In genomic region chr9:30348904-30349303, GRCh38 we compare ENCODE assay signal across 14 cellular contexts.
DNase-seq lines count a peak whose midpoint lies in the region; ATAC-seq and TF ChIP-seq lines count a peak whose summit lies in the region.
"Had no signal": no experiment of that assay in that cellular context is flagged by ENCODE, and none has a peak within 500 bp of the region (broad histone marks: within the 10 kb centered on the region; RNA-seq: fewer than 3 reads in every experiment).

No MANE protein-coding gene starts in this region.

- TF ChIP-seq POLR2A in ovary (IDR thresholded peaks at IDR 0.05), result no peak

- H3T11ph ChIP-seq in H9 (ENCODE audit: low read length), result no peak overlapping the region

- H3K4ac ChIP-seq in H9 (ENCODE audit: low read depth, low read length), result no peak overlapping the region

- H3K27me3 Mint-ChIP-seq in H9 (ENCODE audit: low read depth) (no peaks in the 10 kb centered on the region), chondrocyte (ENCODE audit: low read depth) (no peaks in the 10 kb centered on the region)
- H3K27me3 Mint-ChIP-seq: CD4-positive, alpha-beta memory T cell; IgD-negative memory B cell had no signal

- no peak overlapping the region for H2AFZ ChIP-seq in H9 (ENCODE audit: low read length)

- no peaks in the 10 kb centered on the region for H3K79me1 ChIP-seq in H9 (ENCODE audit: insufficient read depth, low read depth, low read length, poor library complexity, severe bottlenecking)

- intact Hi-C loops in posterior vena cava (cut with DNase I) (no loop called here), ovary (cut with DNase I) (no loop called here)

- WGBS in H9 (ENCODE audit: extremely low coverage, insufficient read length, low lambda C conversion rate), result no CpG with 5 or more reads among the region's 15 CpGs
- WGBS in ovary, 3 donors, result 92 to 93% (median 92%) methylated on average over 15 of the region's 15 CpGs

- H4K91ac ChIP-seq in H9 (ENCODE audit: insufficient read length, low read depth, low read length), result no peak overlapping the region

- no peak for ATAC-seq in GM21723 (IDR thresholded peaks at IDR 0.05; ENCODE audit: unreplicated experiment)
- ATAC-seq: A549, GM12878 had no signal

- H3K79me2 ChIP-seq in H9 (ENCODE audit: insufficient read depth, low read length), result no peaks in the 10 kb centered on the region

- H4K20me1 ChIP-seq in H9 (ENCODE audit: control insufficient read depth, insufficient read depth, insufficient read length), result no peaks in the 10 kb centered on the region

- no peaks in the 10 kb centered on the region; a peak in 2 of 7 replicates for H3K36me3 Mint-ChIP-seq in H9 (ENCODE audit: insufficient read depth in 1 of 3, low read depth in 3 of 3)
- H3K36me3 Mint-ChIP-seq in chondrocyte (ENCODE audit: low read depth), result no peaks in the 10 kb centered on the region
- H3K36me3 Mint-ChIP-seq: CD4-positive, alpha-beta memory T cell; IgD-negative memory B cell had no signal

- no peaks in the 10 kb centered on the region for H3K23me2 ChIP-seq in H9 (ENCODE audit: insufficient read length, low read depth, low read length, poor library complexity, severe bottlenecking)

- H2BK20ac ChIP-seq in H9 (ENCODE audit: low read depth, low read length, poor library complexity, severe bottlenecking), result no peak overlapping the region

- no peak overlapping the region for H4K8ac ChIP-seq in H9 (replicated peaks; ENCODE audit: insufficient read length, low read depth, low read length)

- H3K27me3 ChIP-seq in H9 (ENCODE audit: insufficient read depth, low read length) (no peaks in the 10 kb centered on the region), ovary (no peaks in the 10 kb centered on the region)
- H3K27me3 ChIP-seq: BE2C had no signal

- H3K27ac Mint-ChIP-seq in H9 (no peak overlapping the region), chondrocyte (ENCODE audit: unreplicated experiment) (no peak overlapping the region)
- H3K27ac Mint-ChIP-seq: CD4-positive, alpha-beta memory T cell had no signal

- H3K9me3 ChIP-seq in H9 (ENCODE audit: control insufficient read depth, low read depth, low read length) (no peaks in the 10 kb centered on the region), ovary (no peaks in the 10 kb centered on the region)
- H3K9me3 ChIP-seq: BE2C had no signal

- H2AK5ac ChIP-seq in H9 (ENCODE audit: insufficient read length, low read length), result no peak overlapping the region

- H3K27ac ChIP-seq in H9 (ENCODE audit: insufficient read length, low read depth, low read length) (no peak overlapping the region), ovary (no peak overlapping the region)
- H3K27ac ChIP-seq: A549, C4-2B had no signal

- DNase-seq in H9, result peak; percentile 23
- peak; percentile 52 for DNase-seq in chondrocyte (ENCODE audit: low spot score)
- peak; percentile 62 for DNase-seq in posterior vena cava (ENCODE audit: low spot score)
- no peak for DNase-seq in NCI-H1694 treated with DMSO at 0.1 percent for 48 hours (lab: John Stamatoyannopoulos, UW)
- DNase-seq in ovary, result no peak
- DNase-seq: BE2C; CD4-positive, alpha-beta memory T cell; DMS79; H7 had no signal

- H3K4me3 Mint-ChIP-seq in H9, result no peak overlapping the region
- no peak overlapping the region for H3K4me3 Mint-ChIP-seq in chondrocyte (ENCODE audit: unreplicated experiment)
- H3K4me3 Mint-ChIP-seq: CD4-positive, alpha-beta memory T cell; IgD-negative memory B cell had no signal

- H3K4me2 ChIP-seq in H9 (ENCODE audit: insufficient read depth, insufficient read length, low read length), result no peak overlapping the region
- H3K4me2 ChIP-seq: A549 had no signal

- H3K4me3 ChIP-seq in ovary, result no peak overlapping the region
- H3K4me3 ChIP-seq: A549, GM12878 had no signal

- H3K4me1 ChIP-seq in H9 (ENCODE audit: insufficient read depth, low read length) (no peaks in the 10 kb centered on the region), ovary (ENCODE audit: insufficient read depth) (no peaks in the 10 kb centered on the region)
- H3K4me1 ChIP-seq: A549, BE2C had no signal

- no peak overlapping the region for H2BK120ac ChIP-seq in H9 (ENCODE audit: low read depth, low read length, poor library complexity, severe bottlenecking)

- H3K4me1 Mint-ChIP-seq in H9 (no peaks in the 10 kb centered on the region), chondrocyte (ENCODE audit: low read depth) (no peaks in the 10 kb centered on the region)
- H3K4me1 Mint-ChIP-seq: CD4-positive, alpha-beta memory T cell; IgD-negative memory B cell had no signal

- no peak overlapping the region for H2BK12ac ChIP-seq in H9 (ENCODE audit: insufficient read length, low read depth, low read length)

- H3K23ac ChIP-seq in H9 (ENCODE audit: insufficient read length, low read depth, low read length), result no peak overlapping the region

- H3K36me3 ChIP-seq in ovary, result no peaks in the 10 kb centered on the region
- H3K36me3 ChIP-seq: BE2C had no signal

- H4K5ac ChIP-seq in H9 (ENCODE audit: insufficient read length, low read depth, low read length), result no peak overlapping the region

- no peak overlapping the region for H3K14ac ChIP-seq in H9 (ENCODE audit: insufficient read depth, low read length)

- TF ChIP-seq EP300 in ovary (IDR thresholded peaks at IDR 0.05), result no peak

- TF ChIP-seq CTCF in H9 (conservative IDR thresholded peaks at IDR 0.05), result no peak
- TF ChIP-seq CTCF in chondrocyte (IDR thresholded peaks at IDR 0.05), result no peak
- no peak for TF ChIP-seq CTCF in ovary (IDR thresholded peaks at IDR 0.05)

- no peak overlapping the region for H2BK5ac ChIP-seq in H9 (ENCODE audit: insufficient read length, low read length)

- no peak overlapping the region for H2BK15ac ChIP-seq in H9 (ENCODE audit: low read depth, low read length)

- H3K18ac ChIP-seq in H9 (ENCODE audit: insufficient read length, low read depth, low read length), result no peak overlapping the region

- peaks cover 0 to 4% of the 10 kb centered on the region in 2 experiments; a peak in 4 of 5 replicates for H3K9me3 Mint-ChIP-seq in H9
- H3K9me3 Mint-ChIP-seq in chondrocyte (ENCODE audit: low read depth), result peaks cover 3% of the 10 kb centered on the region

- H3K9ac ChIP-seq in H9 (ENCODE audit: extremely low read depth, insufficient read length, low read length), result no peak overlapping the region

- H3K56ac ChIP-seq in H9 (ENCODE audit: insufficient read length, low read depth, low read length), result no peak overlapping the region

Comparison
In these comparisons a context has a peak if more than half of its experiments do, and no peak if none do; other contexts are left out.
1. DNase-seq: peak in H9 (single experiment), chondrocyte (single experiment) and posterior vena cava (single experiment); none in NCI-H1694 treated with DMSO at 0.1 percent for 48 hours (single experiment) and ovary (0 of 5).